1 cellular context compared by ENCODE assay signal in the genomic region with DNA sequence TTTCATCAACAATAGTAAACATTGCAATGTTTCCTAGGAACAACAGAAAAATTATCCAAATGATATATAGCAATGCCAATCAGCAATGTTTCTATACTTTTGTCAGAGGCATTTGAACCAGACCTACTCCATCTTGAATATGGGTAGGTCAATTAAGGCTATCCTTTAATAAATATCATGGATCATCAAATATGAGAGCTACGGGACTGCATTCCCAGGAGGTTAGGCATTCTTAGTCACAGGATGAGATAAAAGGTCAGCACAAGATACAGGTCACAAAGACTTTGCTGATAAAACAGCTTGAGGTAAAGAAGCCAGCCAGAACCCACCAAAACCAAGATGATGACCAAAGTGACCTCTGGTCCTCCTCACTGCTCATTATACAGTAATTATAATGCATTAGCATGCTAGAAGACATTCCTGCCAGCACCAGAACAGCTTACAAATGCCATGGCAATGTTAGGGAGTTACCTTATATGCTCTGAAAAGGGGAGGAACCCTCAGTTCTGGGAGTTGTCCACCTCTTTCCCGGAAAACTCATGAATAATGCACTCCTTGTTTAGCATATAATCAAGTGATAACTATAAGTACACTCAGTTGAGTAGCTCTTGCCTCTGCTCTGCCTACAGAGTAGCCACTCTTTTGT.
TF ChIP-seq lines count a peak whose summit lies in the region.

No MANE protein-coding gene starts in this region.

TF ChIP-seq in K562, 482 proteins besides CTCF, POLR2A, EP300 and RAD21 (continued from another document and continues in another):
- TF ChIP-seq ZNF449 (CRISPR knock-in tag; IDR thresholded peaks at IDR 0.05) (peak; percentile 90), CBFA2T3 (IDR thresholded peaks at IDR 0.05) (peak; percentile 28; the same call in 1 of the 2 replicates), ARID1B (IDR thresholded peaks at IDR 0.05) (peak; percentile 56), ZKSCAN3 (CRISPR knock-in tag; IDR thresholded peaks at IDR 0.05) (peak; percentile 73; the same call in 1 of the 2 replicates), HDAC1 (IDR thresholded peaks at IDR 0.05) (no peak; a peak in 1 of 4 replicates), ZNF232 (CRISPR knock-in tag; IDR thresholded peaks at IDR 0.05) (no peak), CLOCK (CRISPR knock-in tag; IDR thresholded peaks at IDR 0.05; ENCODE audit: borderline replicate concordance) (peak; percentile 60; the same call in 1 of the 2 replicates), HES1 (IDR thresholded peaks at IDR 0.05; ENCODE audit: low read depth) (no peak), ILF3 (IDR thresholded peaks at IDR 0.05; ENCODE audit: borderline replicate concordance) (no peak), BACH1 (tag; IDR thresholded peaks at IDR 0.05) (peak; percentile 90), TAF7 (tag; IDR thresholded peaks at IDR 0.05) (peak; percentile 74), TFAP4 (CRISPR knock-in tag; IDR thresholded peaks at IDR 0.05; ENCODE audit: borderline replicate concordance) (no peak), ZNF696 (CRISPR knock-in tag; conservative IDR thresholded peaks at IDR 0.05) (peak; percentile 64; the same call in 1 of the 2 replicates), ZZZ3 (IDR thresholded peaks at IDR 0.05) (no peak), RBM14 (IDR thresholded peaks at IDR 0.05; ENCODE audit: borderline replicate concordance, insufficient read depth, low read depth, low read length) (no peak), HCFC1 (IDR thresholded peaks at IDR 0.05; ENCODE audit: low read depth, low read length) (no peak), FOXK1 (CRISPR knock-in tag; IDR thresholded peaks at IDR 0.05; ENCODE audit: borderline replicate concordance) (no peak), ZFP30 (CRISPR knock-in tag; IDR thresholded peaks at IDR 0.05; ENCODE audit: borderline replicate concordance) (no peak), ZNF507 (tag; conservative IDR thresholded peaks at IDR 0.05) (peak; percentile 45; the same call in 1 of the 2 replicates), PCBP2 (IDR thresholded peaks at IDR 0.05; ENCODE audit: low read depth, low read length, poor library complexity, severe bottlenecking) (no peak), CEBPZ (IDR thresholded peaks at IDR 0.05; ENCODE audit: borderline replicate concordance, low read depth, low read length) (no peak), PTRF (tag; IDR thresholded peaks at IDR 0.05) (peak; percentile 97), FOXA1 (IDR thresholded peaks at IDR 0.05; ENCODE audit: borderline replicate concordance) (no peak), STAT5B (CRISPR knock-in tag; IDR thresholded peaks at IDR 0.05) (peak; percentile 50; the same call in 1 of the 2 replicates), TBP (optimal IDR thresholded peaks at IDR 0.05; ENCODE audit: low read depth, low read length) (peak; percentile 72), ZNF609 (CRISPR knock-in tag; IDR thresholded peaks at IDR 0.05; ENCODE audit: borderline replicate concordance) (no peak), ADNP (tag; IDR thresholded peaks at IDR 0.05) (no peak), FOXJ3 (CRISPR knock-in tag; IDR thresholded peaks at IDR 0.05) (no peak), UBTF (IDR thresholded peaks at IDR 0.05; ENCODE audit: borderline replicate concordance in 1 of 2, low read depth in 2 of 2, low read length in 2 of 2) (no peak), ZNF584 (CRISPR knock-in tag; IDR thresholded peaks at IDR 0.05; ENCODE audit: low read depth) (peak; percentile 94), COPS2 (conservative IDR thresholded peaks at IDR 0.05) (no peak), HMBOX1 (IDR thresholded peaks at IDR 0.05) (peak; percentile 63; the same call in 1 of the 2 replicates), NCOR1 (IDR thresholded peaks at IDR 0.05) (peak; percentile 26; the same call in 1 of the 2 replicates), CHCHD3 (CRISPR knock-in tag; IDR thresholded peaks at IDR 0.05) (no peak), SMAD2 (IDR thresholded peaks at IDR 0.05; ENCODE audit: low read depth, low read length) (no peak), SOX6 (IDR thresholded peaks at IDR 0.05) (peak; percentile 70), HIVEP1 (CRISPR knock-in tag; IDR thresholded peaks at IDR 0.05) (peak; percentile 88; the same call in 1 of the 2 replicates)
- TF ChIP-seq, protein P1, sequence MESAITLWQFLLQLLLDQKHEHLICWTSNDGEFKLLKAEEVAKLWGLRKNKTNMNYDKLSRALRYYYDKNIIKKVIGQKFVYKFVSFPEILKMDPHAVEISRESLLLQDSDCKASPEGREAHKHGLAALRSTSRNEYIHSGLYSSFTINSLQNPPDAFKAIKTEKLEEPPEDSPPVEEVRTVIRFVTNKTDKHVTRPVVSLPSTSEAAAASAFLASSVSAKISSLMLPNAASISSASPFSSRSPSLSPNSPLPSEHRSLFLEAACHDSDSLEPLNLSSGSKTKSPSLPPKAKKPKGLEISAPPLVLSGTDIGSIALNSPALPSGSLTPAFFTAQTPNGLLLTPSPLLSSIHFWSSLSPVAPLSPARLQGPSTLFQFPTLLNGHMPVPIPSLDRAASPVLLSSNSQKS (CRISPR knock-in tag; IDR thresholded peaks at IDR 0.05) = 0 out of 2 replicates have a peak, but pooled peaks have one; percentile 63
